10 cellular contexts compared by ENCODE assay signal in the genomic region with DNA sequence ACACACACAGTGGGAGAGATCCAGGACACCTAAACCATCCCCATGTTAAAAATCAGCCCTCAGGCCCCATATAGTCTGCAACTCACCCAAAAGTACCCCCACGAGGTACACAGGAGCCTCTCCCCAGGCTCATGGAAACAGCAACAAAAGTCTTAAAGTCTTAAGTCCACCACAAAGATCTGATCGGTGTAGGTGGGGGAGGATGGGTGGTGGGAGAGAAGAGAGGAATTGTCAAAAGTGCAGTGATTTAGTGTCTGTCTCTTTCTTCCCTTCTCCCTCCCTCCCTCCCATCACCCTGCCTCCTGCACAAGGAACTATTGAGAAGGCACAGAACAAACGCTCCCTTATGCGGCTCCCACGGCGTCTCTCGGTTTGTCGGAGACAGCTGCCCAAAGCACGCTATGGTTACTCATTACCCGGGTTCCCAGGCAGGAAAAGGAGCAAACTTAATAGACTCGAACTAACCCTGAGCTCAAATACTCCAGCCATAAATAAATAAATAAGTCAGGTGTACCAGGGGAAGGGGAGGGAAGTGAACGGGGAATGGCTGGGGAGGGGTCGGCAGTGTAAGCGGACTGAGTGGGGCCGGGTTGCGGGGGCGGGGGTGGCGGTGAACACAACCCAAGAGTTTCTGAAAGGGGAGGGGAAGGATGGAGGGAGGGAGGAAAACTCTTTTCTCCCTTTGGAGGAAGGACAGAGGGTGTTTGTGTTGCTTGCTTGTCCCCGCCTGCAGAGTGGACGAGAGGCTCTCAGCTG.
DNase-seq lines count a peak whose midpoint lies in the region; ATAC-seq and FAIRE-seq lines count a peak whose summit lies in the region.
"Had no signal": no experiment of that assay in that cellular context is flagged by ENCODE, and none has a peak within 500 bp of the region (broad histone marks: within the 10 kb centered on the region; RNA-seq: fewer than 3 reads in every experiment).

No MANE protein-coding gene starts in this region.

- peak; percentile 52 for ATAC-seq in GM18909 (IDR thresholded peaks at IDR 0.05; ENCODE audit: poor library complexity, unreplicated experiment)

- FAIRE-seq in HTR-8/SVneo (lab: Jason Lieb, UNC) = no peak

- peak; percentile 50 to 81 for DNase-seq in NCI-H526 (lab: John Stamatoyannopoulos, UW)
- DNase-seq in foreskin melanocyte = peak; percentile 99
- DNase-seq in putamen (ENCODE audit: low spot score) = peak; percentile 90
- DNase-seq in stimulated activated naive CD4-positive, alpha-beta T cell treated with Interleukin-2 at 50 U/mL for 16 hours (lab: John Stamatoyannopoulos, UW) = no peak
- DNase-seq in NCI-H82 (lab: John Stamatoyannopoulos, UW) = no peak
- no peak for DNase-seq in HTR-8/SVneo (ENCODE audit: insufficient read length, low spot score)
- no peak for DNase-seq in T1000 (lab: John Stamatoyannopoulos, UW)
- DNase-seq: NCI-H2171, right lobe of liver had no signal

Comparison
In these comparisons a context has a peak if more than half of its experiments do, and no peak if none do; other contexts are left out.
1. DNase-seq: peak in NCI-H526 (2 of 2), foreskin melanocyte (single experiment) and putamen (single experiment); none in stimulated activated naive CD4-positive, alpha-beta T cell treated with Interleukin-2 at 50 U/mL for 16 hours (single experiment), NCI-H82 (single experiment), HTR-8/SVneo (single experiment) and T1000 (single experiment).